ENCODE assay signal across 26 cellular contexts in genomic region chr20:2300002-2300401, GRCh38. TPM values are rescaled to one million over a fixed set of nuclear protein-coding genes. Genes with fewer than 3 reads are reported as not detected.
"Had no signal": no experiment of that assay in that cellular context is flagged by ENCODE, and none has a peak within 500 bp of the region (broad histone marks: within the 10 kb centered on the region; RNA-seq: fewer than 3 reads in every experiment).

No MANE protein-coding gene starts in this region.

- H3K27ac ChIP-seq: ascending aorta, breast epithelium, left ventricle myocardium inferior, ovary, psoas muscle, thyroid gland had no signal

- DNase-seq: activated CD4-positive, alpha-beta memory T cell treated with anti-CD3 and anti-CD28 coated beads, Interleukin-2, amount 10 ng/mL, durations not matched to agents 7 days and 5 days; activated CD4-positive, alpha-beta T cell treated with anti-CD3 and anti-CD28 coated beads for 48 hours; activated CD4-positive, CD25-positive, alpha-beta regulatory T cell; activated T-cell treated with anti-CD3 and anti-CD28 coated beads, Interleukin-2, amount 50 U/mL, for 1 hour; effector CD8-positive, alpha-beta T cell; esophagus squamous epithelium; kidney glomerular epithelial cell; mesenchymal stem cell; naive thymus-derived CD4-positive, alpha-beta T cell; ovary; stimulated activated CD4-positive, alpha-beta T cell treated with anti-CD3 and anti-CD28 coated beads, Interleukin-4, amount 100 ng/mL, for 1 hour; stimulated activated naive CD4-positive, alpha-beta T cell; T-helper 1 cell; T-helper 9 cell had no signal

- H3K4me3 Mint-ChIP-seq: activated CD4-positive, alpha-beta memory T cell treated with anti-CD3 and anti-CD28 coated beads, Interleukin-2, amount 10 ng/mL, durations not matched to agents 7 days and 5 days; activated naive CD4-positive, alpha-beta T cell treated with anti-CD3 and anti-CD28 coated beads, Interleukin-2, amount 50 U/mL, for 24 hours; naive thymus-derived CD4-positive, alpha-beta T cell had no signal

- H3K27me3 ChIP-seq: ascending aorta, breast epithelium, esophagus squamous epithelium, ovary, thyroid gland had no signal

- H3K36me3 Mint-ChIP-seq: activated naive CD4-positive, alpha-beta T cell treated with anti-CD3 and anti-CD28 coated beads, Interleukin-2, amount 50 U/mL, for 24 hours; naive thymus-derived CD4-positive, alpha-beta T cell had no signal

- H3K9me3 ChIP-seq: ascending aorta, breast epithelium, esophagus squamous epithelium, heart right ventricle, left ventricle myocardium inferior, mucosa of descending colon, ovary, psoas muscle, thyroid gland had no signal

- H3K27me3 Mint-ChIP-seq: activated naive CD4-positive, alpha-beta T cell treated with anti-CD3 and anti-CD28 coated beads, Interleukin-2, amount 50 U/mL, for 24 hours had no signal

- H3K36me3 ChIP-seq: ascending aorta, breast epithelium, heart right ventricle, left ventricle myocardium inferior, ovary, thyroid gland had no signal

- H3K4me1 Mint-ChIP-seq: activated naive CD4-positive, alpha-beta T cell treated with anti-CD3 and anti-CD28 coated beads, Interleukin-2, amount 50 U/mL, for 24 hours had no signal

- H3K9me3 Mint-ChIP-seq: activated CD4-positive, alpha-beta memory T cell treated with anti-CD3 and anti-CD28 coated beads, Interleukin-2, amount 10 ng/mL, durations not matched to agents 7 days and 5 days; activated naive CD4-positive, alpha-beta T cell treated with anti-CD3 and anti-CD28 coated beads, Interleukin-2, amount 50 U/mL, for 24 hours; naive thymus-derived CD4-positive, alpha-beta T cell had no signal

- H3K4me1 ChIP-seq: ascending aorta, breast epithelium, left ventricle myocardium inferior, psoas muscle had no signal

- H3K4me3 ChIP-seq: ascending aorta, breast epithelium, heart right ventricle, left ventricle myocardium inferior, mucosa of descending colon, ovary, psoas muscle, skin epidermis, thyroid gland had no signal

- H3K27ac Mint-ChIP-seq: activated CD4-positive, alpha-beta memory T cell treated with anti-CD3 and anti-CD28 coated beads, Interleukin-2, amount 10 ng/mL, durations not matched to agents 7 days and 5 days; activated naive CD4-positive, alpha-beta T cell treated with anti-CD3 and anti-CD28 coated beads, Interleukin-2, amount 50 U/mL, for 24 hours had no signal

RNA-seq across cellular contexts. Expression of gene TGM3, which starts 4.2 kb away (rescaled TPM):
- total RNA-seq: activated CD4-positive, alpha-beta memory T cell treated with anti-CD3 and anti-CD28 coated beads, Interleukin-2, amount 10 ng/mL, durations not matched to agents 7 days and 5 days; ascending aorta; breast epithelium; endothelial cell of umbilical vein; heart right ventricle; left ventricle myocardium inferior; naive thymus-derived CD4-positive, alpha-beta T cell; right cardiac atrium; thyroid gland; urinary bladder had no signal
